1 cellular context compared by ENCODE assay signal in the genomic region with DNA sequence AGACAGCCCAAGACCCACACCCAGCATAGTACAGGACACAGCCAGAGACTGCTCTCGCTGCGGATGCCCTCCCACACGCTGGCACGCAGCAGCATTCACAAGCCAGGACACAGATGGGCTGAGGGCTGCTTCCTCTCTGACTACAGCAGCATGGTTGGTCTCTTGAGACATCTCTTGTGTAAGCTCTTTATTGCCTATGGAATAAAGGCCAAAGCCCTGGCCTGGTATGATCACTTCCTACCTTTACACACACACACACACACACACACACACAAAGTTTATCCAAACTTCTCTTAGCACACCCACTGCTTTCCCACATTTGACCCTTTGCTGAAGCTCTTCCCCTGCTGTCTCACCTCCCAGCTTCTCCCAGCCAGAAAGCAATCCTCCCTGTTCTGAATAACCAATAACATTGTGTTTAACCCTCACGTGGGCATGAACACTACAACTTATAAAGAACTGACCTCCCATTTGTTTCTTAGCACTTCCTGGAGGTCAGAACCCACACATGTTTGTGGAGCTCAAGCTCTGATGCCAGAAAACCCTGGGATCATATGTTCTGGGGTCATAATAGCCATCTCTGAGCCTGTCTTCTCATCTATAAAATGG.
TF ChIP-seq lines count a peak whose summit lies in the region.

No MANE protein-coding gene starts in this region.

TF ChIP-seq in HepG2, 621 proteins besides CTCF, POLR2A, EP300 and RAD21 (continued from another document):
- TF ChIP-seq, protein P1, sequence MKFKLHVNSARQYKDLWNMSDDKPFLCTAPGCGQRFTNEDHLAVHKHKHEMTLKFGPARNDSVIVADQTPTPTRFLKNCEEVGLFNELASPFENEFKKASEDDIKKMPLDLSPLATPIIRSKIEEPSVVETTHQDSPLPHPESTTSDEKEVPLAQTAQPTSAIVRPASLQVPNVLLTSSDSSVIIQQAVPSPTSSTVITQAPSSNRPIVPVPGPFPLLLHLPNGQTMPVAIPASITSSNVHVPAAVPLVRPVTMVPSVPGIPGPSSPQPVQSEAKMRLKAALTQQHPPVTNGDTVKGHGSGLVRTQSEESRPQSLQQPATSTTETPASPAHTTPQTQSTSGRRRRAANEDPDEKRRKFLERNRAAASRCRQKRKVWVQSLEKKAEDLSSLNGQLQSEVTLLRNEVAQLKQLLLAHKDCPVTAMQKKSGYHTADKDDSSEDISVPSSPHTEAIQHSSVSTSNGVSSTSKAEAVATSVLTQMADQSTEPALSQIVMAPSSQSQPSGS (CRISPR knock-in tag; IDR thresholded peaks at IDR 0.05): no peak
- TF ChIP-seq LCORL (IDR thresholded peaks at IDR 0.05) (no peak), LCORL (CRISPR knock-in tag; IDR thresholded peaks at IDR 0.05) (no peak), ZNF12 (CRISPR knock-in tag; IDR thresholded peaks at IDR 0.05) (no peak), MXI1 (IDR thresholded peaks at IDR 0.05; ENCODE audit: borderline replicate concordance, low read depth, low read length) (0 out of 3 replicates have a peak, but pooled peaks have one; percentile 32), ZBTB20 (CRISPR knock-in tag; IDR thresholded peaks at IDR 0.05; ENCODE audit: borderline replicate concordance, low read depth) (no peak), ZSCAN20 (CRISPR knock-in tag; IDR thresholded peaks at IDR 0.05; ENCODE audit: borderline replicate concordance) (no peak), ZNF17 (CRISPR knock-in tag; IDR thresholded peaks at IDR 0.05) (no peak), ZNF652 (CRISPR knock-in tag; IDR thresholded peaks at IDR 0.05; ENCODE audit: borderline replicate concordance, low read depth) (peak; percentile 58; the same call in 1 of the 2 replicates), ZNF224 (CRISPR knock-in tag; IDR thresholded peaks at IDR 0.05) (no peak), NBN (conservative IDR thresholded peaks at IDR 0.05) (no peak), ZNF773 (CRISPR knock-in tag; IDR thresholded peaks at IDR 0.05; ENCODE audit: borderline replicate concordance) (no peak), NFYC (CRISPR knock-in tag; IDR thresholded peaks at IDR 0.05) (peak; percentile 30; the same call in 1 of the 2 replicates), ZNF292 (CRISPR knock-in tag; IDR thresholded peaks at IDR 0.05; ENCODE audit: borderline replicate concordance, low read depth) (peak; percentile 60; the same call in 1 of the 2 replicates), KDM2A (CRISPR knock-in tag; IDR thresholded peaks at IDR 0.05; ENCODE audit: borderline replicate concordance, low read depth) (no peak), ZNF230 (CRISPR knock-in tag; IDR thresholded peaks at IDR 0.05) (no peak), ZNF235 (CRISPR knock-in tag; IDR thresholded peaks at IDR 0.05; ENCODE audit: borderline replicate concordance) (no peak), FOXA1 (IDR thresholded peaks at IDR 0.05) (no peak), FOXA1 (CRISPR knock-in tag; IDR thresholded peaks at IDR 0.05) (no peak), ZNF629 (CRISPR knock-in tag; conservative IDR thresholded peaks at IDR 0.05) (peak; percentile 45; the same call in 1 of the 2 replicates), TAF1 (CRISPR knock-in tag; IDR thresholded peaks at IDR 0.05) (no peak), GABPB1 (CRISPR knock-in tag; IDR thresholded peaks at IDR 0.05) (no peak), EEA1 (CRISPR knock-in tag; IDR thresholded peaks at IDR 0.05; ENCODE audit: borderline replicate concordance) (no peak), ZNF205 (CRISPR knock-in tag; IDR thresholded peaks at IDR 0.05) (no peak), NFKBIZ (CRISPR knock-in tag; IDR thresholded peaks at IDR 0.05) (no peak), BORCS8-MEF2B (CRISPR knock-in tag; IDR thresholded peaks at IDR 0.05) (no peak), PRMT3 (CRISPR knock-in tag; IDR thresholded peaks at IDR 0.05; ENCODE audit: borderline replicate concordance, low read depth) (no peak), ARNTL (CRISPR knock-in tag; IDR thresholded peaks at IDR 0.05) (no peak), ELF1 (CRISPR knock-in tag; IDR thresholded peaks at IDR 0.05) (0 out of 2 replicates have a peak, but pooled peaks have one; percentile 12), TAF15 (IDR thresholded peaks at IDR 0.05; ENCODE audit: low read depth, low read length, poor library complexity, severe bottlenecking) (no peak), ZNF644 (CRISPR knock-in tag; IDR thresholded peaks at IDR 0.05; ENCODE audit: low read depth) (no peak)
- TF ChIP-seq, protein P2, sequence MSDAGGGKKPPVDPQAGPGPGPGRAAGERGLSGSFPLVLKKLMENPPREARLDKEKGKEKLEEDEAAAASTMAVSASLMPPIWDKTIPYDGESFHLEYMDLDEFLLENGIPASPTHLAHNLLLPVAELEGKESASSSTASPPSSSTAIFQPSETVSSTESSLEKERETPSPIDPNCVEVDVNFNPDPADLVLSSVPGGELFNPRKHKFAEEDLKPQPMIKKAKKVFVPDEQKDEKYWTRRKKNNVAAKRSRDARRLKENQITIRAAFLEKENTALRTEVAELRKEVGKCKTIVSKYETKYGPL (CRISPR knock-in tag; IDR thresholded peaks at IDR 0.05): no peak
- TF ChIP-seq, protein P3, sequence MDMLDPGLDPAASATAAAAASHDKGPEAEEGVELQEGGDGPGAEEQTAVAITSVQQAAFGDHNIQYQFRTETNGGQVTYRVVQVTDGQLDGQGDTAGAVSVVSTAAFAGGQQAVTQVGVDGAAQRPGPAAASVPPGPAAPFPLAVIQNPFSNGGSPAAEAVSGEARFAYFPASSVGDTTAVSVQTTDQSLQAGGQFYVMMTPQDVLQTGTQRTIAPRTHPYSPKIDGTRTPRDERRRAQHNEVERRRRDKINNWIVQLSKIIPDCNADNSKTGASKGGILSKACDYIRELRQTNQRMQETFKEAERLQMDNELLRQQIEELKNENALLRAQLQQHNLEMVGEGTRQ (IDR thresholded peaks at IDR 0.05; ENCODE audit: low read depth, low read length): peak; percentile 87
- TF ChIP-seq, protein P3 (CRISPR knock-in tag; IDR thresholded peaks at IDR 0.05; ENCODE audit: borderline replicate concordance): peak; percentile 83; the same call in 1 of the 2 replicates
- TF ChIP-seq, protein P4, sequence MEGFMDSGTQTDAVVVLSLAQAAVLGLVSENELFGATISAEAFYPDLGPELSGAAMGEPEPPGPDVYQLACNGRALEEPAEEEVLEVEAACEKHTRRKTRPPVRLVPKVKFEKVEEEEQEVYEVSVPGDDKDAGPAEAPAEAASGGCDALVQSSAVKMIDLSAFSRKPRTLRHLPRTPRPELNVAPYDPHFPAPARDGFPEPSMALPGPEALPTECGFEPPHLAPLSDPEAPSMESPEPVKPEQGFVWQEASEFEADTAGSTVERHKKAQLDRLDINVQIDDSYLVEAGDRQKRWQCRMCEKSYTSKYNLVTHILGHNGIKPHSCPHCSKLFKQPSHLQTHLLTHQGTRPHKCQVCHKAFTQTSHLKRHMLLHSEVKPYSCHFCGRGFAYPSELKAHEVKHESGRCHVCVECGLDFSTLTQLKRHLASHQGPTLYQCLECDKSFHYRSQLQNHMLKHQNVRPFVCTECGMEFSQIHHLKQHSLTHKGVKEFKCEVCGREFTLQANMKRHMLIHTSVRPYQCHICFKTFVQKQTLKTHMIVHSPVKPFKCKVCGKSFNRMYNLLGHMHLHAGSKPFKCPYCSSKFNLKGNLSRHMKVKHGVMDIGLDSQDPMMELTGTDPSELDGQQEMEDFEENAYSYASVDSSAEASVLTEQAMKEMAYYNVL (CRISPR knock-in tag; IDR thresholded peaks at IDR 0.05; ENCODE audit: borderline replicate concordance): no peak
